12 cellular contexts compared by ENCODE assay signal in genomic region chr20:11132819-11133341, GRCh38.
"Had no signal": no experiment of that assay in that cellular context is flagged by ENCODE, and none has a peak within 500 bp of the region (broad histone marks: within the 10 kb centered on the region; RNA-seq: fewer than 3 reads in every experiment).

No MANE protein-coding gene starts in this region.

- H3K27ac ChIP-seq: psoas muscle had no signal

- H2AFZ ChIP-seq: hepatocyte had no signal

- H3K4me2 ChIP-seq: hepatocyte had no signal

- H3K27ac Mint-ChIP-seq: dendritic cell treated with granulocyte-macrophage colony-stimulating factor and Interleukin-4, amounts not matched to agents 40 ng/mL and 50 ng/mL, for 4 days; effector memory CD8-positive, alpha-beta T cell; naive thymus-derived CD4-positive, alpha-beta T cell; nephron progenitor cell had no signal

- H3K9me3 ChIP-seq: psoas muscle had no signal

- H3K27me3 Mint-ChIP-seq: effector memory CD8-positive, alpha-beta T cell; naive thymus-derived CD4-positive, alpha-beta T cell had no signal

- H3K9me3 Mint-ChIP-seq: nephron progenitor cell had no signal

- DNase-seq: effector memory CD8-positive, alpha-beta T cell; foreskin melanocyte; head of caudate nucleus; naive thymus-derived CD4-positive, alpha-beta T cell; nephron progenitor cell; psoas muscle; small intestine; stimulated activated CD4-positive, alpha-beta T cell treated with anti-CD3 and anti-CD28 coated beads, Interleukin-2, amount 100 ng/mL, for 48 hours; stimulated activated naive CD4-positive, alpha-beta T cell treated with Interleukin-2 at 50 U/mL for 16 hours; trophoblast cell had no signal

- H3K4me3 Mint-ChIP-seq: dendritic cell treated with granulocyte-macrophage colony-stimulating factor and Interleukin-4, amounts not matched to agents 40 ng/mL and 50 ng/mL, for 4 days; effector memory CD8-positive, alpha-beta T cell; naive thymus-derived CD4-positive, alpha-beta T cell; nephron progenitor cell had no signal

- H3K79me2 ChIP-seq: hepatocyte had no signal

- H3K4me1 Mint-ChIP-seq: naive thymus-derived CD4-positive, alpha-beta T cell had no signal

- ATAC-seq: effector memory CD8-positive, alpha-beta T cell; naive thymus-derived CD4-positive, alpha-beta T cell; psoas muscle had no signal

- H3K4me3 ChIP-seq: hepatocyte, psoas muscle had no signal

- H3K36me3 Mint-ChIP-seq: naive thymus-derived CD4-positive, alpha-beta T cell had no signal

- H3K27me3 ChIP-seq: hepatocyte had no signal

- H3K4me1 ChIP-seq: psoas muscle had no signal
